In genomic region chr7:19754521-19755116, GRCh38 we compare ENCODE assay signal across 8 cellular contexts. TPM values are rescaled to one million over a fixed set of nuclear protein-coding genes. Genes with fewer than 3 reads are reported as not detected.
DNase-seq lines count a peak whose midpoint lies in the region; ATAC-seq and TF ChIP-seq lines count a peak whose summit lies in the region.

No MANE protein-coding gene starts in this region.

- no peaks in the 10 kb centered on the region for H4K20me1 ChIP-seq in DND-41 (ENCODE audit: insufficient read depth, low read length)

- no peak overlapping the region for H3K27ac Mint-ChIP-seq in endothelial cell (ENCODE audit: unreplicated experiment)
- H3K27ac Mint-ChIP-seq in activated T-helper 2 cell treated with anti-CD3 and anti-CD28 coated beads, Interferon-gamma antibody, Interleukin-2, Interleukin-4, amounts not matched to agents 10 μg/mL and 5 μg/mL and 100 μg/mL, durations not matched to agents 14 hours and 24 hours and 36 hours = no peak overlapping the region

- H3K27me3 ChIP-seq in DND-41 (ENCODE audit: insufficient read depth, low read length, poor library complexity) = no peaks in the 10 kb centered on the region

- no peak overlapping the region for H3K4me3 ChIP-seq in DND-41 (ENCODE audit: low read depth in 1 of 2, low read length in 2 of 2)

- H3K4me1 Mint-ChIP-seq in endothelial cell (ENCODE audit: unreplicated experiment) = no peaks in the 10 kb centered on the region
- no peaks in the 10 kb centered on the region for H3K4me1 Mint-ChIP-seq in activated T-helper 2 cell treated with anti-CD3 and anti-CD28 coated beads, Interferon-gamma antibody, Interleukin-2, Interleukin-4, amounts not matched to agents 10 μg/mL and 5 μg/mL and 100 μg/mL, durations not matched to agents 14 hours and 24 hours and 36 hours (ENCODE audit: low read depth)

- no peaks in the 10 kb centered on the region for H3K9me3 ChIP-seq in DND-41 (ENCODE audit: insufficient read depth, low read length, severe bottlenecking)

- no peaks in the 10 kb centered on the region for H3K27me3 Mint-ChIP-seq in endothelial cell (ENCODE audit: unreplicated experiment)
- no peaks in the 10 kb centered on the region for H3K27me3 Mint-ChIP-seq in activated T-helper 2 cell treated with anti-CD3 and anti-CD28 coated beads, Interferon-gamma antibody, Interleukin-2, Interleukin-4, amounts not matched to agents 10 μg/mL and 5 μg/mL and 100 μg/mL, durations not matched to agents 14 hours and 24 hours and 36 hours (ENCODE audit: low read depth)

- H2AFZ ChIP-seq in DND-41 (ENCODE audit: low read depth, low read length) = no peak overlapping the region

- H3K36me3 ChIP-seq in DND-41 (ENCODE audit: insufficient read depth, low read length) = no peaks in the 10 kb centered on the region

- DNase-seq in DND-41 (no peak), HT-29 (ENCODE audit: low spot score) (peak; percentile 88), OCI-M1 (lab: John Stamatoyannopoulos, UW) (peak; percentile 64), endothelial cell (ENCODE audit: low spot score) (peak; percentile 7), renal cortical epithelial cell (ENCODE audit: low read depth) (peak; percentile 67), NCI-H1930 (lab: John Stamatoyannopoulos, UW) (no peak)
- no peak for DNase-seq in activated T-helper 2 cell treated with anti-CD3 and anti-CD28 coated beads, Interferon-gamma antibody, Interleukin-2, Interleukin-4, amounts not matched to agents 10 μg/mL and 5 μg/mL and 100 μg/mL, durations not matched to agents 14 hours and 24 hours and 36 hours (ENCODE audit: low spot score)

- H3K9me3 Mint-ChIP-seq in endothelial cell (ENCODE audit: unreplicated experiment) = no peaks in the 10 kb centered on the region
- no peaks in the 10 kb centered on the region for H3K9me3 Mint-ChIP-seq in activated T-helper 2 cell treated with anti-CD3 and anti-CD28 coated beads, Interferon-gamma antibody, Interleukin-2, Interleukin-4, amounts not matched to agents 10 μg/mL and 5 μg/mL and 100 μg/mL, durations not matched to agents 14 hours and 24 hours and 36 hours

- no peaks in the 10 kb centered on the region for H3K36me3 Mint-ChIP-seq in endothelial cell (ENCODE audit: low read depth, unreplicated experiment)
- no peaks in the 10 kb centered on the region for H3K36me3 Mint-ChIP-seq in activated T-helper 2 cell treated with anti-CD3 and anti-CD28 coated beads, Interferon-gamma antibody, Interleukin-2, Interleukin-4, amounts not matched to agents 10 μg/mL and 5 μg/mL and 100 μg/mL, durations not matched to agents 14 hours and 24 hours and 36 hours (ENCODE audit: low read depth)

- H3K4me1 ChIP-seq in DND-41 (ENCODE audit: insufficient read depth, low read length) = no peaks in the 10 kb centered on the region

- H3K79me2 ChIP-seq in DND-41 (ENCODE audit: insufficient read depth, low read length) = no peaks in the 10 kb centered on the region

- no peak overlapping the region for H3K4me2 ChIP-seq in DND-41 (ENCODE audit: insufficient read depth, low read length)

- H3K27ac ChIP-seq in DND-41 (ENCODE audit: low read length) = no peak overlapping the region

- TF ChIP-seq CTCF in DND-41 (IDR thresholded peaks at IDR 0.05; ENCODE audit: borderline replicate concordance, extremely low read depth, low read length, poor library complexity, severe bottlenecking) (peak; percentile 76), endothelial cell (IDR thresholded peaks at IDR 0.05; ENCODE audit: unreplicated experiment) (peak; percentile 98)

- ATAC-seq in DND-41 (ENCODE audit: insufficient read depth, low read depth) = no peak
- no peak for ATAC-seq in HG02571 (IDR thresholded peaks at IDR 0.05; ENCODE audit: unreplicated experiment)

- H3K9ac ChIP-seq in DND-41 (ENCODE audit: low read depth, low read length) = no peak overlapping the region

- no peak overlapping the region for H3K4me3 Mint-ChIP-seq in endothelial cell (ENCODE audit: unreplicated experiment)
- no peak overlapping the region for H3K4me3 Mint-ChIP-seq in activated T-helper 2 cell treated with anti-CD3 and anti-CD28 coated beads, Interferon-gamma antibody, Interleukin-2, Interleukin-4, amounts not matched to agents 10 μg/mL and 5 μg/mL and 100 μg/mL, durations not matched to agents 14 hours and 24 hours and 36 hours (ENCODE audit: low read depth)

- intact Hi-C loops in activated T-helper 2 cell treated with anti-CD3 and anti-CD28 coated beads, Interferon-gamma antibody, Interleukin-2, Interleukin-4, amounts not matched to agents 10 μg/mL and 5 μg/mL and 100 μg/mL, durations not matched to agents 14 hours and 24 hours and 36 hours (cut with micrococcal nuclease) = loop anchor here (2.0 kb wide), 1 partner anchor 844 kb away; no protein-coding TSS in a partner anchor

RNA-seq across cellular contexts. Expression of gene TMEM196, which starts 18.8 kb away (rescaled TPM):
- not detected in 2 replicates for total RNA-seq in HT-29 (2014; rRNA removed; shearing (Covaris generic))
- total RNA-seq in endothelial cell (ENCODE audit: unreplicated experiment) (not detected), renal cortical epithelial cell (0.17 and 1.2 TPM in 2 replicates)
- total RNA-seq in activated T-helper 2 cell treated with anti-CD3 and anti-CD28 coated beads, Interferon-gamma antibody, Interleukin-2, Interleukin-4, amounts not matched to agents 10 μg/mL and 5 μg/mL and 100 μg/mL, durations not matched to agents 14 hours and 24 hours and 36 hours = not detected in 2 replicates

RNA-seq across cellular contexts. Expression of gene POLR1F, which starts 45.8 kb away (rescaled TPM):
- 9.7 and 10.1 TPM in 2 replicates for total RNA-seq in HT-29 (2014; rRNA removed; shearing (Covaris generic))
- total RNA-seq in endothelial cell (ENCODE audit: unreplicated experiment) (17.2 TPM), renal cortical epithelial cell (29.9 and 33.9 TPM in 2 replicates)
- 32.5 and 41.1 TPM in 2 replicates for total RNA-seq in activated T-helper 2 cell treated with anti-CD3 and anti-CD28 coated beads, Interferon-gamma antibody, Interleukin-2, Interleukin-4, amounts not matched to agents 10 μg/mL and 5 μg/mL and 100 μg/mL, durations not matched to agents 14 hours and 24 hours and 36 hours

Comparison
In these comparisons a context has a peak if more than half of its experiments do, and no peak if none do; other contexts are left out.
1. DNase-seq: peak in HT-29 (single experiment), OCI-M1 (single experiment), endothelial cell (single experiment) and renal cortical epithelial cell (single experiment); none in DND-41 (single experiment), activated T-helper 2 cell treated with anti-CD3 and anti-CD28 coated beads, Interferon-gamma antibody, Interleukin-2, Interleukin-4, amounts not matched to agents 10 μg/mL and 5 μg/mL and 100 μg/mL, durations not matched to agents 14 hours and 24 hours and 36 hours (single experiment) and NCI-H1930 (0 of 2).